ENCODE assay signal across 1 cellular context in genomic region chr21:44428281-44428942, GRCh38.
TF ChIP-seq lines count a peak whose summit lies in the region.

No MANE protein-coding gene starts in this region.

TF ChIP-seq in K562, 482 proteins besides CTCF, POLR2A, EP300 and RAD21 (continued from another document):
- TF ChIP-seq CREM (IDR thresholded peaks at IDR 0.05; ENCODE audit: low read depth), result 0 out of 2 replicates have a peak, but pooled peaks have one; percentile 25
